ENCODE assay signal across 1 cellular context in the genomic region with DNA sequence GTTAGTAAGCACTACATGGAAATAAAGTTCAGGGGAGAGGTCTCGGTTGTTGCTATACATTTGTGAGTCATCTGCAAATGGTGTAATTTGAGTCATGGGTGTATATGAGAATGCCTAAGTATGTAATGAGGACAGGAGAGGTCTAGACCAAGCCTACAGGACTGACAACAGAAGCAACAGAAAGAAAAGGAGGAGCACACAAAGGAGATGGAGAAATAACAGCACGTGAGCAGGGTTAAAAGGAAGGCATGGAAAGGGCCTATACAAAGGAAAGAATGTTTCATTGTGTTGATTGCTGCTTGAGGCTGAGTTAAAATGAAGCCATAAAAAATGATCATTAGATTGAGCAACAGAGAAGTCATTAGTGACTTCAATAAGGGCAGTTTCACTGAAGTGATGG.
TF ChIP-seq lines count a peak whose summit lies in the region.

No MANE protein-coding gene starts in this region.

TF ChIP-seq in GM23338, 12 proteins besides CTCF, POLR2A, EP300 and RAD21 (continued from another document):
- TF ChIP-seq, protein P1, sequence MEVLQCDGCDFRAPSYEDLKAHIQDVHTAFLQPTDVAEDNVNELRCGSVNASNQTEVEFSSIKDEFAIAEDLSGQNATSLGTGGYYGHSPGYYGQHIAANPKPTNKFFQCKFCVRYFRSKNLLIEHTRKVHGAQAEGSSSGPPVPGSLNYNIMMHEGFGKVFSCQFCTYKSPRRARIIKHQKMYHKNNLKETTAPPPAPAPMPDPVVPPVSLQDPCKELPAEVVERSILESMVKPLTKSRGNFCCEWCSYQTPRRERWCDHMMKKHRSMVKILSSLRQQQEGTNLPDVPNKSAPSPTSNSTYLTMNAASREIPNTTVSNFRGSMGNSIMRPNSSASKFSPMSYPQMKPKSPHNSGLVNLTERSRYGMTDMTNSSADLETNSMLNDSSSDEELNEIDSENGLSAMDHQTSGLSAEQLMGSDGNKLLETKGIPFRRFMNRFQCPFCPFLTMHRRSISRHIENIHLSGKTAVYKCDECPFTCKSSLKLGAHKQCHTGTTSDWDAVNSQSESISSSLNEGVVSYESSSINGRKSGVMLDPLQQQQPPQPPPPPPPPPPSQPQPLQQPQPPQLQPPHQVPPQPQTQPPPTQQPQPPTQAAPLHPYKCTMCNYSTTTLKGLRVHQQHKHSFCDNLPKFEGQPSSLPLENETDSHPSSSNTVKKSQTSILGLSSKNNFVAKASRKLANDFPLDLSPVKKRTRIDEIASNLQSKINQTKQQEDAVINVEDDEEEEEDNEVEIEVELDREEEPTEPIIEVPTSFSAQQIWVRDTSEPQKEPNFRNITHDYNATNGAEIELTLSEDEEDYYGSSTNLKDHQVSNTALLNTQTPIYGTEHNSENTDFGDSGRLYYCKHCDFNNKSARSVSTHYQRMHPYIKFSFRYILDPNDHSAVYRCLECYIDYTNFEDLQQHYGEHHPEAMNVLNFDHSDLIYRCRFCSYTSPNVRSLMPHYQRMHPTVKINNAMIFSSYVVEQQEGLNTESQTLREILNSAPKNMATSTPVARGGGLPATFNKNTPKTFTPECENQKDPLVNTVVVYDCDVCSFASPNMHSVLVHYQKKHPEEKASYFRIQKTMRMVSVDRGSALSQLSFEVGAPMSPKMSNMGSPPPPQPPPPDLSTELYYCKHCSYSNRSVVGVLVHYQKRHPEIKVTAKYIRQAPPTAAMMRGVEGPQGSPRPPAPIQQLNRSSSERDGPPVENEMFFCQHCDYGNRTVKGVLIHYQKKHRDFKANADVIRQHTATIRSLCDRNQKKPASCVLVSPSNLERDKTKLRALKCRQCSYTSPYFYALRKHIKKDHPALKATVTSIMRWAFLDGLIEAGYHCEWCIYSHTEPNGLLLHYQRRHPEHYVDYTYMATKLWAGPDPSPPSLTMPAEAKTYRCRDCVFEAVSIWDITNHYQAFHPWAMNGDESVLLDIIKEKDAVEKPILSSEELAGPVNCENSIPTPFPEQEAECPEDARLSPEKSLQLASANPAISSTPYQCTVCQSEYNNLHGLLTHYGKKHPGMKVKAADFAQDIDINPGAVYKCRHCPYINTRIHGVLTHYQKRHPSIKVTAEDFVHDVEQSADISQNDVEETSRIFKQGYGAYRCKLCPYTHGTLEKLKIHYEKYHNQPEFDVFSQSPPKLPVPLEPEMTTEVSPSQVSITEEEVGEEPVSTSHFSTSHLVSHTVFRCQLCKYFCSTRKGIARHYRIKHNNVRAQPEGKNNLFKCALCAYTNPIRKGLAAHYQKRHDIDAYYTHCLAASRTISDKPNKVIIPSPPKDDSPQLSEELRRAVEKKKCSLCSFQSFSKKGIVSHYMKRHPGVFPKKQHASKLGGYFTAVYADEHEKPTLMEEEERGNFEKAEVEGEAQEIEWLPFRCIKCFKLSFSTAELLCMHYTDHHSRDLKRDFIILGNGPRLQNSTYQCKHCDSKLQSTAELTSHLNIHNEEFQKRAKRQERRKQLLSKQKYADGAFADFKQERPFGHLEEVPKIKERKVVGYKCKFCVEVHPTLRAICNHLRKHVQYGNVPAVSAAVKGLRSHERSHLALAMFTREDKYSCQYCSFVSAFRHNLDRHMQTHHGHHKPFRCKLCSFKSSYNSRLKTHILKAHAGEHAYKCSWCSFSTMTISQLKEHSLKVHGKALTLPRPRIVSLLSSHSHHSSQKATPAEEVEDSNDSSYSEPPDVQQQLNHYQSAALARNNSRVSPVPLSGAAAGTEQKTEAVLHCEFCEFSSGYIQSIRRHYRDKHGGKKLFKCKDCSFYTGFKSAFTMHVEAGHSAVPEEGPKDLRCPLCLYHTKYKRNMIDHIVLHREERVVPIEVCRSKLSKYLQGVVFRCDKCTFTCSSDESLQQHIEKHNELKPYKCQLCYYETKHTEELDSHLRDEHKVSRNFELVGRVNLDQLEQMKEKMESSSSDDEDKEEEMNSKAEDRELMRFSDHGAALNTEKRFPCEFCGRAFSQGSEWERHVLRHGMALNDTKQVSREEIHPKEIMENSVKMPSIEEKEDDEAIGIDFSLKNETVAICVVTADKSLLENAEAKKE (CRISPR knock-in tag; IDR thresholded peaks at IDR 0.05): no peak
- TF ChIP-seq ZNF331 (CRISPR knock-in tag; IDR thresholded peaks at IDR 0.05; ENCODE audit: low read depth): no peak
- no peak for TF ChIP-seq CREB1 (CRISPR knock-in tag; IDR thresholded peaks at IDR 0.05; ENCODE audit: low read depth)
